9 cellular contexts compared by ENCODE assay signal in the genomic region with DNA sequence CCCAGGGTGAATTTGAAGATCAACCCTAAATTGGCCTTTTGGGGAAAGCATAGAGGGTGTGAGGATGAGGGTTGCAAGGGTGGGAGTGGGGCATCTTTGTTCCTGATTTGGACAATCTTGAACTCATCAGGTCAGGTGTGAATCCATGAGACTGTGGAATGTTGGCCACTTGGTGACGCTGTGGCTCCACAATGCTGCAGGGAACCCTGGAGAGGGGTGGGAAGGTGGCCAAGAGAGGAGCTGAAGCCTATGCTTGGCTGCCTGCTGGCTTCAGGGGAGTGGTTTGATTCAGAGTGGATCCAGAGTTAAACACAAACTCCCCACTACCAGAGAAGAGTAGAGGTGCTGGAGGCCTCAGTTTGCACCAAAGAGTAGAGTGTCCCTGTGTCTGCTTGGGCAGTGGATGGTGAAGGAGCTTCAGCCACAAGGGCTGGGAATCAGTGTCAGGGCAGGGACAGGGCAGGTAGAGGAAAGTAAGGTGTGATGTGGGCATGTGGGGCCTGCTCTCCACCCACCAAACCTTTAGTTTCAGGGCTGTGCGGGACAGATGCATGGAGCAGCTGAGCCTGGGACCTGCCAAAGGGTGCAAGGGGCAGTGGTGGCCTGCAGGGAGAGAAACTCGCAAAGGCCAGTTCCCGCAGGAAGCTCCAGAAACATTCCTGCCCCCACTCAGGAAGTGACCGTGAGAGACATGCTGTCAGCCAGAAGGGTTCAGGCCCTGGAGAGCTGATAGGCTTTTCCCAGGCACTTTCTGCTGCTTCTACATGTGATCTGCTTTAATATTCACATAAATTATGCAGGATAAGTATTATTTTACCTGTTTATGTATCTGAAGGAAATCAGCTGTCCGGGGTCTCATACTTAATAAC.
DNase-seq lines count a peak whose midpoint lies in the region; ATAC-seq, FAIRE-seq and TF ChIP-seq lines count a peak whose summit lies in the region.
"Had no signal": no experiment of that assay in that cellular context is flagged by ENCODE, and none has a peak within 500 bp of the region (broad histone marks: within the 10 kb centered on the region; RNA-seq: fewer than 3 reads in every experiment).

No MANE protein-coding gene starts in this region.

- H2BK12ac ChIP-seq in H1 (ENCODE audit: low read depth, low read length), result no peak overlapping the region

- H3K9me3 Mint-ChIP-seq in activated CD8-positive, alpha-beta memory T cell treated with anti-CD3 and anti-CD28 coated beads, Interleukin-2, amount 10 ng/mL, durations not matched to agents 7 days and 5 days (ENCODE audit: low read depth), result no peaks in the 10 kb centered on the region
- no peaks in the 10 kb centered on the region for H3K9me3 Mint-ChIP-seq in stimulated activated naive CD8-positive, alpha-beta T cell treated with anti-CD3 and anti-CD28 coated beads, Interleukin-15, Interleukin-2, amounts not matched to agents 100 ng/mL and 50 ng/mL, for 24 hours

- POLR2A ChIA-PET in H1 (lab: Charles Lee; ENCODE audit: partially characterized antibody), result interaction anchor here (0.6 kb wide), 1 partner anchor 15 kb away, joined by 3 read pairs; no protein-coding TSS in a partner anchor
- POLR2A ChIA-PET in RWPE1 (lab: Yijun Ruan, JAX; ENCODE audit: low non-redundant PET), result no interaction called here

- H2AK5ac ChIP-seq in H1 (ENCODE audit: low read depth, low read length), result no peak overlapping the region

- no peaks in the 10 kb centered on the region for H3K36me3 Mint-ChIP-seq in activated CD8-positive, alpha-beta memory T cell treated with anti-CD3 and anti-CD28 coated beads, Interleukin-2, amount 10 ng/mL, durations not matched to agents 7 days and 5 days
- no peaks in the 10 kb centered on the region for H3K36me3 Mint-ChIP-seq in stimulated activated naive CD8-positive, alpha-beta T cell treated with anti-CD3 and anti-CD28 coated beads, Interleukin-15, Interleukin-2, amounts not matched to agents 100 ng/mL and 50 ng/mL, for 24 hours (ENCODE audit: low read depth)

- TF ChIP-seq EP300 in H1 (IDR thresholded peaks at IDR 0.05; ENCODE audit: borderline replicate concordance in 1 of 2, low read depth in 2 of 2, low read length in 2 of 2), result no peak

- peak; percentile 92 to 94 for TF ChIP-seq RAD21 in H1 (IDR thresholded peaks at IDR 0.05 in 1 of 2, conservative IDR thresholded peaks at IDR 0.05 in 1 of 2; ENCODE audit: low read depth in 2 of 2, low read length in 2 of 2)

- H3K56ac ChIP-seq in H1 (replicated peaks; ENCODE audit: insufficient read length, low read depth, low read length), result no peak overlapping the region

- H4K5ac ChIP-seq in H1 (ENCODE audit: insufficient read length, low read depth, low read length), result peak overlapping the region; percentile 57

- peak overlapping the region; percentile 71; the same call in 1 of the 2 replicates for H2BK5ac ChIP-seq in H1 (ENCODE audit: low read depth, low read length)

- H3K23me2 ChIP-seq in H1 (ENCODE audit: low read depth, low read length), result no peaks in the 10 kb centered on the region

- no peaks in the 10 kb centered on the region for H3K36me3 ChIP-seq in H1 (ENCODE audit: control insufficient read depth in 2 of 4, insufficient read depth in 4 of 4, low read length in 3 of 4)

- peak overlapping the region; percentile 79; the same call in 1 of the 2 replicates for H4K8ac ChIP-seq in H1 (ENCODE audit: extremely low read depth, insufficient read depth, low read length)

- no peaks in the 10 kb centered on the region for H3K79me1 ChIP-seq in H1 (ENCODE audit: low read depth, low read length)

- TF ChIP-seq POLR2A in H1 (IDR thresholded peaks at IDR 0.05; ENCODE audit: control extremely low read depth in 1 of 2, low read depth in 2 of 2, low read length in 2 of 2), result no peak

- no peak overlapping the region for H3K14ac ChIP-seq in H1 (ENCODE audit: insufficient read length)

- H4K91ac ChIP-seq in H1 (replicated peaks; ENCODE audit: insufficient read length, low read length), result peak overlapping the region; percentile 76

- H2AFZ ChIP-seq in H1 (ENCODE audit: low read length), result peak overlapping the region; percentile 98

- H2BK15ac ChIP-seq in H1 (ENCODE audit: low read length), result peak overlapping the region; percentile 40; the same call in 1 of the 2 replicates

- DNase-seq in activated CD8-positive, alpha-beta memory T cell treated with anti-CD3 and anti-CD28 coated beads, Interleukin-2, amount 10 ng/mL, durations not matched to agents 7 days and 5 days, result no peak
- no peak for DNase-seq in activated CD8-positive, alpha-beta memory T cell treated with anti-CD3 and anti-CD28 coated beads, Interleukin-2, amount 50 U/mL, for 4 hours
- DNase-seq in NCI-H526 treated with DMSO at 0.1 percent for 48 hours (lab: John Stamatoyannopoulos, UW) (peak; percentile 13), H1 (ENCODE audit: low read depth in 1 of 2, low spot score in 2 of 2) (peak; percentile 34 to 87), RWPE1 (ENCODE audit: low spot score) (no peak), AG08396 (ENCODE audit: low spot score) (no peak)

- 76% methylated on average over 6 of the region's 6 CpGs; no CpG with 5 or more reads in 1 of the 2 experiments for WGBS in H1 (ENCODE audit: extremely low coverage in 1 of 2, insufficient coverage in 1 of 2, insufficient read length in 1 of 2, insufficient replicate concordance in 2 of 2, low coverage in 1 of 2, low lambda C conversion rate in 2 of 2, missing lambda C conversion rate in 1 of 2), 2 experiments

- no peak overlapping the region for H3K9ac ChIP-seq in H1 (replicated peaks in 1 of 4; ENCODE audit: extremely low read depth in 1 of 4, low read depth in 3 of 4, low read length in 3 of 4)

- no peak overlapping the region for H3K4me3 ChIP-seq in H1 (ENCODE audit: extremely low read depth in 1 of 4, insufficient read depth in 2 of 4, low read depth in 3 of 4, low read length in 4 of 4)

- H3K4me3 Mint-ChIP-seq in activated CD8-positive, alpha-beta memory T cell treated with anti-CD3 and anti-CD28 coated beads, Interleukin-2, amount 10 ng/mL, durations not matched to agents 7 days and 5 days, result no peak overlapping the region
- H3K4me3 Mint-ChIP-seq in stimulated activated naive CD8-positive, alpha-beta T cell treated with anti-CD3 and anti-CD28 coated beads, Interleukin-15, Interleukin-2, amounts not matched to agents 100 ng/mL and 50 ng/mL, for 24 hours, result no peak overlapping the region

- peaks cover 0 to 5% (median 4%) of the 10 kb centered on the region in 4 experiments; a peak in 5 of 7 replicates for H3K4me1 ChIP-seq in H1 (replicated peaks in 1 of 4; ENCODE audit: control insufficient read depth in 3 of 4, insufficient read depth in 4 of 4, low read length in 3 of 4)

- H2BK20ac ChIP-seq in H1 (ENCODE audit: low read length), result peak overlapping the region; percentile 84; the same call in 1 of the 2 replicates

- H2BK120ac ChIP-seq in H1 (replicated peaks; ENCODE audit: low read depth, low read length), result no peak overlapping the region

- H3K27ac ChIP-seq in H1 (ENCODE audit: low read depth, low read length), result no peak overlapping the region
- H3K27ac ChIP-seq in RWPE1, result no peak overlapping the region

- no peak overlapping the region for H3K23ac ChIP-seq in H1 (ENCODE audit: insufficient read length)

- H3K27me3 Mint-ChIP-seq in activated CD8-positive, alpha-beta memory T cell treated with anti-CD3 and anti-CD28 coated beads, Interleukin-2, amount 10 ng/mL, durations not matched to agents 7 days and 5 days, result peaks cover 13% of the 10 kb centered on the region
- H3K27me3 Mint-ChIP-seq in stimulated activated naive CD8-positive, alpha-beta T cell treated with anti-CD3 and anti-CD28 coated beads, Interleukin-15, Interleukin-2, amounts not matched to agents 100 ng/mL and 50 ng/mL, for 24 hours, result peaks cover 4% of the 10 kb centered on the region

- peak overlapping the region; percentile 98 for H3K18ac ChIP-seq in H1 (ENCODE audit: extremely low read depth, low read length)

- H3K4me2 ChIP-seq in H1 (ENCODE audit: insufficient read depth in 1 of 2, low read depth in 2 of 2, low read length in 2 of 2), result no peak overlapping the region

- FAIRE-seq in H1 (lab: Jason Lieb, UNC), result peak; percentile 98
- FAIRE-seq: endometrium had no signal

- no peaks in the 10 kb centered on the region for H3K79me2 ChIP-seq in H1 (ENCODE audit: control insufficient read depth in 1 of 2, insufficient read depth in 2 of 2, low read length in 2 of 2)

- no peaks in the 10 kb centered on the region for H3K9me3 ChIP-seq in H1 (ENCODE audit: insufficient read depth in 2 of 2, low read depth in 1 of 2, low read length in 1 of 2)

- H4K20me1 ChIP-seq in H1 (replicated peaks in 1 of 2; ENCODE audit: control insufficient read depth in 1 of 2, insufficient read depth in 2 of 2, low read length in 2 of 2), result no peaks in the 10 kb centered on the region

- no peaks in the 10 kb centered on the region for H3K27me3 ChIP-seq in H1 (replicated peaks in 1 of 4; ENCODE audit: control insufficient read depth in 3 of 4, extremely low read depth in 1 of 4, insufficient read depth in 3 of 4, low read length in 3 of 4)

- H3K27ac Mint-ChIP-seq in activated CD8-positive, alpha-beta memory T cell treated with anti-CD3 and anti-CD28 coated beads, Interleukin-2, amount 10 ng/mL, durations not matched to agents 7 days and 5 days, result peak overlapping the region; percentile 25
- H3K27ac Mint-ChIP-seq in stimulated activated naive CD8-positive, alpha-beta T cell treated with anti-CD3 and anti-CD28 coated beads, Interleukin-15, Interleukin-2, amounts not matched to agents 100 ng/mL and 50 ng/mL, for 24 hours, result peak overlapping the region; percentile 38

- CTCF ChIA-PET in activated CD8-positive, alpha-beta memory T cell treated with anti-CD3 and anti-CD28 coated beads, Interleukin-2, amount 10 ng/mL, durations not matched to agents 7 days and 5 days (lab: Charles Lee), result interaction anchor here (1.0 to 2.4 kb wide), 6 partner anchors 14 to 665 kb away, joined by 3 to 8 read pairs (median 4); no protein-coding TSS in a partner anchor
- CTCF ChIA-PET in H1 (lab: Charles Lee; ENCODE audit: partially characterized antibody), result interaction anchor here (0.6 to 6.8 kb wide), 56 partner anchors 8 to 472 kb away, joined by 3 to 69 read pairs (median 5); no protein-coding TSS in a partner anchor
- CTCF ChIA-PET in RWPE1 (lab: Yijun Ruan, JAX), result interaction anchor here (0.9 kb wide), 1 partner anchor 18 kb away, joined by 3 read pairs; no protein-coding TSS in a partner anchor

- peak; percentile 45 for ATAC-seq in activated CD8-positive, alpha-beta memory T cell treated with anti-CD3 and anti-CD28 coated beads, Interleukin-2, amount 10 ng/mL, durations not matched to agents 7 days and 5 days
- ATAC-seq in GM21423 (IDR thresholded peaks at IDR 0.05; ENCODE audit: unreplicated experiment), result no peak

- H3K4ac ChIP-seq in H1 (replicated peaks; ENCODE audit: insufficient read length, low read depth, low read length), result no peak overlapping the region

- TF ChIP-seq CTCF in H1 (IDR thresholded peaks at IDR 0.05; ENCODE audit: control extremely low read depth in 1 of 3, insufficient read depth in 1 of 3, low read depth in 1 of 3, low read length in 3 of 3), result peak; percentile 89 to 92 (median 92)
- TF ChIP-seq CTCF in RWPE1 (conservative IDR thresholded peaks at IDR 0.05; ENCODE audit: low read depth), result no peak

- peaks cover 9% of the 10 kb centered on the region for H3K4me1 Mint-ChIP-seq in activated CD8-positive, alpha-beta memory T cell treated with anti-CD3 and anti-CD28 coated beads, Interleukin-2, amount 10 ng/mL, durations not matched to agents 7 days and 5 days
- H3K4me1 Mint-ChIP-seq in stimulated activated naive CD8-positive, alpha-beta T cell treated with anti-CD3 and anti-CD28 coated beads, Interleukin-15, Interleukin-2, amounts not matched to agents 100 ng/mL and 50 ng/mL, for 24 hours (ENCODE audit: low read depth), result peaks cover 18% of the 10 kb centered on the region

Comparison
In these comparisons a context has a peak if more than half of its experiments do, and no peak if none do; other contexts are left out.
1. DNase-seq: peak in NCI-H526 treated with DMSO at 0.1 percent for 48 hours (single experiment) and H1 (2 of 2); none in activated CD8-positive, alpha-beta memory T cell treated with anti-CD3 and anti-CD28 coated beads, Interleukin-2, amount 10 ng/mL, durations not matched to agents 7 days and 5 days (single experiment), activated CD8-positive, alpha-beta memory T cell treated with anti-CD3 and anti-CD28 coated beads, Interleukin-2, amount 50 U/mL, for 4 hours (single experiment), RWPE1 (single experiment) and AG08396 (single experiment).